ENCODE assay signal across 10 cellular contexts in genomic region chr4:146124023-146124680, GRCh38.
DNase-seq lines count a peak whose midpoint lies in the region; ATAC-seq lines count a peak whose summit lies in the region.
"Had no signal": no experiment of that assay in that cellular context is flagged by ENCODE, and none has a peak within 500 bp of the region (broad histone marks: within the 10 kb centered on the region; RNA-seq: fewer than 3 reads in every experiment).

No MANE protein-coding gene starts in this region.

- peak; percentile 90 for ATAC-seq in GM18868 (IDR thresholded peaks at IDR 0.05; ENCODE audit: unreplicated experiment)
- ATAC-seq in GM21723 (IDR thresholded peaks at IDR 0.05; ENCODE audit: unreplicated experiment): peak; percentile 96
- ATAC-seq in HG03460 (IDR thresholded peaks at IDR 0.05; ENCODE audit: unreplicated experiment): peak; percentile 74

- DNase-seq in left kidney (ENCODE audit: low read depth, low spot score) (peak; percentile 15), activated gamma-delta T cell treated with Interleukin-2 at 50 U/mL for 16 hours (no peak), NCI-H2196 (lab: John Stamatoyannopoulos, UW; ENCODE audit: unreplicated experiment) (no peak)
- DNase-seq in activated effector memory CD4-positive, alpha-beta T cell treated with anti-CD3 and anti-CD28 coated beads, Interleukin-2, amount 50 U/mL, for 16 hours: no peak
- DNase-seq: activated T-cell treated with anti-CD3 and anti-CD28 coated beads, Interleukin-2, amount 50 U/mL, for 48 hours; NCI-H69; stimulated activated naive CD4-positive, alpha-beta T cell had no signal
